1 cellular context compared by ENCODE assay signal in the genomic region with DNA sequence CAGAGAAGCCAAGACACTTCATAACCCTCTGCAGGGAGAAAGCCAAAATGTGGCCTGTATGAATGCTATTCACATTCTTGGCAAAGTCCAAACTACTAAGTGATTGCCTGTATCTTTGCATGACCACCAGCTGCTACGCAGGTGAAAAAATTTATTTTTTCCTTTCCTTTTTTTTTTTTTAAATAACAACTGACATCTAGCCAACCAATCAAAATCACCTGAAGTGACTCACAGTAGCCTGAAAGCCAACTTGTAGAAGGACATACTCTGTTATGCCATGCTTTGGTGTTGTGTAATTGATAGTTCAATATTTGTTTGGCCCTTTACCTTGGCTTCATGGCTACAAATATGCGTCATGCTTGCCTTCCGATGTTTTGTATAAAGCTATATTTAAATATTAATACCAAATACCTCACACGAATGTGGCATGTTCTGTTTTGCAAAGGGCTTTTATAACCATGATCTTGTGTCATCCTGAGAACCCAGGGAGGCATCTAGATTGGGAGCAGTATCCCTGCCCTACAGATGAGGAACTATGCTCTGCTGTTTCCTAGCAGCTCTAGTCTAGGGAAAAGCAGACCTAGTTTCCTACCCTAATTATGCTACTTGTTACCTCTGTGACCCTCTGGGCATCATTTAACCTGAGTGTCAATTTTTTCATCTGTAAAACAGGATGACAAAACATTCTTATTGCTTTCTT.
TF ChIP-seq lines count a peak whose summit lies in the region.

No MANE protein-coding gene starts in this region.

TF ChIP-seq in HepG2, 621 proteins besides CTCF, POLR2A, EP300 and RAD21 (continued from another document and continues in another):
- TF ChIP-seq, protein P1, sequence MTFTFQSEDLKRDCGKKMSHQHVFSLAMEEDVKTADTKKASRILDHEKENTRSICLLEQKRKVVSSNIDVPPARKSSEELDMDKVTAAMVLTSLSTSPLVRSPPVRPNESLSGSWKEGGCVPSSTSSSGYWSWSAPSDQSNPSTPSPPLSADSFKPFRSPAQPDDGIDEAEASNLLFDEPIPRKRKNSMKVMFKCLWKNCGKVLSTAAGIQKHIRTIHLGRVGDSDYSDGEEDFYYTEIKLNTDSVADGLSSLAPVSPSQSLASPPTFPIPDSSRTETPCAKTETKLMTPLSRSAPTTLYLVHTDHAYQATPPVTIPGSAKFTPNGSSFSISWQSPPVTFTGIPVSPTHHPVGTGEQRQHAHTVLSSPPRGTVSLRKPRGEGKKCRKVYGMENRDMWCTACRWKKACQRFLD (CRISPR knock-in tag; IDR thresholded peaks at IDR 0.05; ENCODE audit: borderline replicate concordance): no peak
- peak; percentile 84; the same call in 1 of the 2 replicates for TF ChIP-seq SALL1 (CRISPR knock-in tag; IDR thresholded peaks at IDR 0.05)
- no peak for TF ChIP-seq ZNF83 (CRISPR knock-in tag; IDR thresholded peaks at IDR 0.05; ENCODE audit: borderline replicate concordance)
- TF ChIP-seq TBL1XR1 (IDR thresholded peaks at IDR 0.05; ENCODE audit: borderline replicate concordance, low read length, partially characterized antibody): peak; percentile 54
- no peak for TF ChIP-seq CAMTA2 (CRISPR knock-in tag; IDR thresholded peaks at IDR 0.05; ENCODE audit: borderline replicate concordance)
- TF ChIP-seq ZNF468 (CRISPR knock-in tag; IDR thresholded peaks at IDR 0.05): no peak
- no peak for TF ChIP-seq MAF1 (CRISPR knock-in tag; IDR thresholded peaks at IDR 0.05; ENCODE audit: borderline replicate concordance)
- TF ChIP-seq ZNF180 (CRISPR knock-in tag; IDR thresholded peaks at IDR 0.05; ENCODE audit: borderline replicate concordance, low read depth): no peak
- no peak for TF ChIP-seq ZSCAN9 (CRISPR knock-in tag; IDR thresholded peaks at IDR 0.05; ENCODE audit: borderline replicate concordance)
- no peak for TF ChIP-seq ZNF839 (CRISPR knock-in tag; IDR thresholded peaks at IDR 0.05; ENCODE audit: borderline replicate concordance)
- TF ChIP-seq ZNF562 (CRISPR knock-in tag; IDR thresholded peaks at IDR 0.05; ENCODE audit: borderline replicate concordance): no peak
- TF ChIP-seq BRD4 (CRISPR knock-in tag; IDR thresholded peaks at IDR 0.05): no peak
- no peak for TF ChIP-seq SUZ12 (IDR thresholded peaks at IDR 0.05; ENCODE audit: low read depth, low read length)
- no peak for TF ChIP-seq MYNN (CRISPR knock-in tag; IDR thresholded peaks at IDR 0.05; ENCODE audit: low read depth)
- TF ChIP-seq HDAC1 (CRISPR knock-in tag; IDR thresholded peaks at IDR 0.05): no peak; the same call in 1 of the 2 replicates
- 0 out of 2 replicates have a peak, but pooled peaks have one; percentile 29 for TF ChIP-seq MEF2D (CRISPR knock-in tag; IDR thresholded peaks at IDR 0.05)
- TF ChIP-seq ZSCAN29 (CRISPR knock-in tag; conservative IDR thresholded peaks at IDR 0.05): no peak; the same call in 1 of the 2 replicates
- TF ChIP-seq ZNF460 (CRISPR knock-in tag; IDR thresholded peaks at IDR 0.05; ENCODE audit: borderline replicate concordance): no peak
- TF ChIP-seq, protein P2, sequence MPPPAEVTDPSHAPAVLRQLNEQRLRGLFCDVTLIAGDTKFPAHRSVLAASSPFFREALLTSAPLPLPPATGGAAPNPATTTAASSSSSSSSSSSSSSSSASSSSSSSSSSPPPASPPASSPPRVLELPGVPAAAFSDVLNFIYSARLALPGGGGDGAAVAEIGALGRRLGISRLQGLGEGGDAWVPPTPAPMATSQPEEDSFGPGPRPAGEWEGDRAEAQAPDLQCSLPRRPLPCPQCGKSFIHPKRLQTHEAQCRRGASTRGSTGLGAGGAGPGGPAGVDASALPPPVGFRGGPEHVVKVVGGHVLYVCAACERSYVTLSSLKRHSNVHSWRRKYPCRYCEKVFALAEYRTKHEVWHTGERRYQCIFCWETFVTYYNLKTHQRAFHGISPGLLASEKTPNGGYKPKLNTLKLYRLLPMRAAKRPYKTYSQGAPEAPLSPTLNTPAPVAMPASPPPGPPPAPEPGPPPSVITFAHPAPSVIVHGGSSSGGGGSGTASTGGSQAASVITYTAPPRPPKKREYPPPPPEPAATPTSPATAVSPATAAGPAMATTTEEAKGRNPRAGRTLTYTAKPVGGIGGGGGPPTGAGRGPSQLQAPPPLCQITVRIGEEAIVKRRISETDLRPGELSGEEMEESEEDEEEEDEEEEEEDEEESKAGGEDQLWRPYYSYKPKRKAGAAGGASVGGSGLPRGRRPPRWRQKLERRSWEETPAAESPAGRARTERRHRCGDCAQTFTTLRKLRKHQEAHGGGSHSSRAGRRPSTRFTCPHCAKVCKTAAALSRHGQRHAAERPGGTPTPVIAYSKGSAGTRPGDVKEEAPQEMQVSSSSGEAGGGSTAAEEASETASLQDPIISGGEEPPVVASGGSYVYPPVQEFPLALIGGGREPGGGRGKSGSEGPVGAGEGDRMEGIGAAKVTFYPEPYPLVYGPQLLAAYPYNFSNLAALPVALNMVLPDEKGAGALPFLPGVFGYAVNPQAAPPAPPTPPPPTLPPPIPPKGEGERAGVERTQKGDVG (CRISPR knock-in tag; IDR thresholded peaks at IDR 0.05; ENCODE audit: borderline replicate concordance): no peak
- TF ChIP-seq, protein P3, sequence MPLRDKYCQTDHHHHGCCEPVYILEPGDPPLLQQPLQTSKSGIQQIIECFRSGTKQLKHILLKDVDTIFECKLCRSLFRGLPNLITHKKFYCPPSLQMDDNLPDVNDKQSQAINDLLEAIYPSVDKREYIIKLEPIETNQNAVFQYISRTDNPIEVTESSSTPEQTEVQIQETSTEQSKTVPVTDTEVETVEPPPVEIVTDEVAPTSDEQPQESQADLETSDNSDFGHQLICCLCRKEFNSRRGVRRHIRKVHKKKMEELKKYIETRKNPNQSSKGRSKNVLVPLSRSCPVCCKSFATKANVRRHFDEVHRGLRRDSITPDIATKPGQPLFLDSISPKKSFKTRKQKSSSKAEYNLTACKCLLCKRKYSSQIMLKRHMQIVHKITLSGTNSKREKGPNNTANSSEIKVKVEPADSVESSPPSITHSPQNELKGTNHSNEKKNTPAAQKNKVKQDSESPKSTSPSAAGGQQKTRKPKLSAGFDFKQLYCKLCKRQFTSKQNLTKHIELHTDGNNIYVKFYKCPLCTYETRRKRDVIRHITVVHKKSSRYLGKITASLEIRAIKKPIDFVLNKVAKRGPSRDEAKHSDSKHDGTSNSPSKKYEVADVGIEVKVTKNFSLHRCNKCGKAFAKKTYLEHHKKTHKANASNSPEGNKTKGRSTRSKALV (CRISPR knock-in tag; IDR thresholded peaks at IDR 0.05): no peak
- TF ChIP-seq, protein P4, sequence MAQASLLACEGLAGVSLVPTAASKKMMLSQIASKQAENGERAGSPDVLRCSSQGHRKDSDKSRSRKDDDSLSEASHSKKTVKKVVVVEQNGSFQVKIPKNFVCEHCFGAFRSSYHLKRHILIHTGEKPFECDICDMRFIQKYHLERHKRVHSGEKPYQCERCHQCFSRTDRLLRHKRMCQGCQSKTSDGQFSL (CRISPR knock-in tag; IDR thresholded peaks at IDR 0.05): no peak
- TF ChIP-seq SRY (CRISPR knock-in tag; IDR thresholded peaks at IDR 0.05): no peak
- TF ChIP-seq, protein P5, sequence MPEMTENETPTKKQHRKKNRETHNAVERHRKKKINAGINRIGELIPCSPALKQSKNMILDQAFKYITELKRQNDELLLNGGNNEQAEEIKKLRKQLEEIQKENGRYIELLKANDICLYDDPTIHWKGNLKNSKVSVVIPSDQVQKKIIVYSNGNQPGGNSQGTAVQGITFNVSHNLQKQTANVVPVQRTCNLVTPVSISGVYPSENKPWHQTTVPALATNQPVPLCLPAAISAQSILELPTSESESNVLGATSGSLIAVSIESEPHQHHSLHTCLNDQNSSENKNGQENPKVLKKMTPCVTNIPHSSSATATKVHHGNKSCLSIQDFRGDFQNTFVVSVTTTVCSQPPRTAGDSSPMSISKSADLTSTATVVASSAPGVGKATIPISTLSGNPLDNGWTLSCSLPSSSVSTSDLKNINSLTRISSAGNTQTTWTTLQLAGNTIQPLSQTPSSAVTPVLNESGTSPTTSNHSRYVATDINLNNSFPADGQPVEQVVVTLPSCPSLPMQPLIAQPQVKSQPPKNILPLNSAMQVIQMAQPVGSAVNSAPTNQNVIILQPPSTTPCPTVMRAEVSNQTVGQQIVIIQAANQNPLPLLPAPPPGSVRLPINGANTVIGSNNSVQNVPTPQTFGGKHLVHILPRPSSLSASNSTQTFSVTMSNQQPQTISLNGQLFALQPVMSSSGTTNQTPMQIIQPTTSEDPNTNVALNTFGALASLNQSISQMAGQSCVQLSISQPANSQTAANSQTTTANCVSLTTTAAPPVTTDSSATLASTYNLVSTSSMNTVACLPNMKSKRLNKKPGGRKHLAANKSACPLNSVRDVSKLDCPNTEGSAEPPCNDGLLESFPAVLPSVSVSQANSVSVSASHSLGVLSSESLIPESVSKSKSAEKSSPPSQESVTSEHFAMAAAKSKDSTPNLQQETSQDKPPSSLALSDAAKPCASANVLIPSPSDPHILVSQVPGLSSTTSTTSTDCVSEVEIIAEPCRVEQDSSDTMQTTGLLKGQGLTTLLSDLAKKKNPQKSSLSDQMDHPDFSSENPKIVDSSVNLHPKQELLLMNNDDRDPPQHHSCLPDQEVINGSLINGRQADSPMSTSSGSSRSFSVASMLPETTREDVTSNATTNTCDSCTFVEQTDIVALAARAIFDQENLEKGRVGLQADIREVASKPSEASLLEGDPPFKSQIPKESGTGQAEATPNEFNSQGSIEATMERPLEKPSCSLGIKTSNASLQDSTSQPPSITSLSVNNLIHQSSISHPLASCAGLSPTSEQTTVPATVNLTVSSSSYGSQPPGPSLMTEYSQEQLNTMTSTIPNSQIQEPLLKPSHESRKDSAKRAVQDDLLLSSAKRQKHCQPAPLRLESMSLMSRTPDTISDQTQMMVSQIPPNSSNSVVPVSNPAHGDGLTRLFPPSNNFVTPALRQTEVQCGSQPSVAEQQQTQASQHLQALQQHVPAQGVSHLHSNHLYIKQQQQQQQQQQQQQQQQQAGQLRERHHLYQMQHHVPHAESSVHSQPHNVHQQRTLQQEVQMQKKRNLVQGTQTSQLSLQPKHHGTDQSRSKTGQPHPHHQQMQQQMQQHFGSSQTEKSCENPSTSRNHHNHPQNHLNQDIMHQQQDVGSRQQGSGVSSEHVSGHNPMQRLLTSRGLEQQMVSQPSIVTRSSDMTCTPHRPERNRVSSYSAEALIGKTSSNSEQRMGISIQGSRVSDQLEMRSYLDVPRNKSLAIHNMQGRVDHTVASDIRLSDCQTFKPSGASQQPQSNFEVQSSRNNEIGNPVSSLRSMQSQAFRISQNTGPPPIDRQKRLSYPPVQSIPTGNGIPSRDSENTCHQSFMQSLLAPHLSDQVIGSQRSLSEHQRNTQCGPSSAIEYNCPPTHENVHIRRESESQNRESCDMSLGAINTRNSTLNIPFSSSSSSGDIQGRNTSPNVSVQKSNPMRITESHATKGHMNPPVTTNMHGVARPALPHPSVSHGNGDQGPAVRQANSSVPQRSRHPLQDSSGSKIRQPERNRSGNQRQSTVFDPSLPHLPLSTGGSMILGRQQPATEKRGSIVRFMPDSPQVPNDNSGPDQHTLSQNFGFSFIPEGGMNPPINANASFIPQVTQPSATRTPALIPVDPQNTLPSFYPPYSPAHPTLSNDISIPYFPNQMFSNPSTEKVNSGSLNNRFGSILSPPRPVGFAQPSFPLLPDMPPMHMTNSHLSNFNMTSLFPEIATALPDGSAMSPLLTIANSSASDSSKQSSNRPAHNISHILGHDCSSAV (CRISPR knock-in tag; IDR thresholded peaks at IDR 0.05; ENCODE audit: borderline replicate concordance): no peak
- no peak for TF ChIP-seq ZBTB1 (CRISPR knock-in tag; IDR thresholded peaks at IDR 0.05; ENCODE audit: borderline replicate concordance)
- TF ChIP-seq, protein P6, sequence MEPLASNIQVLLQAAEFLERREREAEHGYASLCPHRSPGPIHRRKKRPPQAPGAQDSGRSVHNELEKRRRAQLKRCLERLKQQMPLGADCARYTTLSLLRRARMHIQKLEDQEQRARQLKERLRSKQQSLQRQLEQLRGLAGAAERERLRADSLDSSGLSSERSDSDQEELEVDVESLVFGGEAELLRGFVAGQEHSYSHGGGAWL (CRISPR knock-in tag; IDR thresholded peaks at IDR 0.05): no peak
- no peak for TF ChIP-seq PAWR (CRISPR knock-in tag; IDR thresholded peaks at IDR 0.05; ENCODE audit: borderline replicate concordance)
- TF ChIP-seq, protein P7, sequence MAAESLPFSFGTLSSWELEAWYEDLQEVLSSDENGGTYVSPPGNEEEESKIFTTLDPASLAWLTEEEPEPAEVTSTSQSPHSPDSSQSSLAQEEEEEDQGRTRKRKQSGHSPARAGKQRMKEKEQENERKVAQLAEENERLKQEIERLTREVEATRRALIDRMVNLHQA (CRISPR knock-in tag; IDR thresholded peaks at IDR 0.05): no peak
- TF ChIP-seq SP1 (IDR thresholded peaks at IDR 0.05): no peak
- no peak for TF ChIP-seq SP1 (CRISPR knock-in tag; IDR thresholded peaks at IDR 0.05)
- TF ChIP-seq, protein P8, sequence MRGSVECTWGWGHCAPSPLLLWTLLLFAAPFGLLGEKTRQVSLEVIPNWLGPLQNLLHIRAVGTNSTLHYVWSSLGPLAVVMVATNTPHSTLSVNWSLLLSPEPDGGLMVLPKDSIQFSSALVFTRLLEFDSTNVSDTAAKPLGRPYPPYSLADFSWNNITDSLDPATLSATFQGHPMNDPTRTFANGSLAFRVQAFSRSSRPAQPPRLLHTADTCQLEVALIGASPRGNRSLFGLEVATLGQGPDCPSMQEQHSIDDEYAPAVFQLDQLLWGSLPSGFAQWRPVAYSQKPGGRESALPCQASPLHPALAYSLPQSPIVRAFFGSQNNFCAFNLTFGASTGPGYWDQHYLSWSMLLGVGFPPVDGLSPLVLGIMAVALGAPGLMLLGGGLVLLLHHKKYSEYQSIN (CRISPR knock-in tag; IDR thresholded peaks at IDR 0.05; ENCODE audit: borderline replicate concordance): no peak
- no peak for TF ChIP-seq MZF1 (CRISPR knock-in tag; IDR thresholded peaks at IDR 0.05; ENCODE audit: borderline replicate concordance)
- TF ChIP-seq, protein P9, sequence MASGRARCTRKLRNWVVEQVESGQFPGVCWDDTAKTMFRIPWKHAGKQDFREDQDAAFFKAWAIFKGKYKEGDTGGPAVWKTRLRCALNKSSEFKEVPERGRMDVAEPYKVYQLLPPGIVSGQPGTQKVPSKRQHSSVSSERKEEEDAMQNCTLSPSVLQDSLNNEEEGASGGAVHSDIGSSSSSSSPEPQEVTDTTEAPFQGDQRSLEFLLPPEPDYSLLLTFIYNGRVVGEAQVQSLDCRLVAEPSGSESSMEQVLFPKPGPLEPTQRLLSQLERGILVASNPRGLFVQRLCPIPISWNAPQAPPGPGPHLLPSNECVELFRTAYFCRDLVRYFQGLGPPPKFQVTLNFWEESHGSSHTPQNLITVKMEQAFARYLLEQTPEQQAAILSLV (CRISPR knock-in tag; IDR thresholded peaks at IDR 0.05; ENCODE audit: borderline replicate concordance): no peak
- TF ChIP-seq ZNF230 (CRISPR knock-in tag; IDR thresholded peaks at IDR 0.05): no peak
- no peak for TF ChIP-seq ZNF607 (CRISPR knock-in tag; IDR thresholded peaks at IDR 0.05; ENCODE audit: borderline replicate concordance)
- TF ChIP-seq HNRNPK (IDR thresholded peaks at IDR 0.05; ENCODE audit: low read depth, low read length, poor library complexity, severe bottlenecking): no peak
- TF ChIP-seq, protein P10, sequence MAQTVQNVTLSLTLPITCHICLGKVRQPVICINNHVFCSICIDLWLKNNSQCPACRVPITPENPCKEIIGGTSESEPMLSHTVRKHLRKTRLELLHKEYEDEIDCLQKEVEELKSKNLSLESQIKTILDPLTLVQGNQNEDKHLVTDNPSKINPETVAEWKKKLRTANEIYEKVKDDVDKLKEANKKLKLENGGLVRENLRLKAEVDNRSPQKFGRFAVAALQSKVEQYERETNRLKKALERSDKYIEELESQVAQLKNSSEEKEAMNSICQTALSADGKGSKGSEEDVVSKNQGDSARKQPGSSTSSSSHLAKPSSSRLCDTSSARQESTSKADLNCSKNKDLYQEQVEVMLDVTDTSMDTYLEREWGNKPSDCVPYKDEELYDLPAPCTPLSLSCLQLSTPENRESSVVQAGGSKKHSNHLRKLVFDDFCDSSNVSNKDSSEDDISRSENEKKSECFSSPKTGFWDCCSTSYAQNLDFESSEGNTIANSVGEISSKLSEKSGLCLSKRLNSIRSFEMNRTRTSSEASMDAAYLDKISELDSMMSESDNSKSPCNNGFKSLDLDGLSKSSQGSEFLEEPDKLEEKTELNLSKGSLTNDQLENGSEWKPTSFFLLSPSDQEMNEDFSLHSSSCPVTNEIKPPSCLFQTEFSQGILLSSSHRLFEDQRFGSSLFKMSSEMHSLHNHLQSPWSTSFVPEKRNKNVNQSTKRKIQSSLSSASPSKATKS (CRISPR knock-in tag; IDR thresholded peaks at IDR 0.05): no peak
